ENCODE assay signal across 20 cellular contexts in the genomic region with DNA sequence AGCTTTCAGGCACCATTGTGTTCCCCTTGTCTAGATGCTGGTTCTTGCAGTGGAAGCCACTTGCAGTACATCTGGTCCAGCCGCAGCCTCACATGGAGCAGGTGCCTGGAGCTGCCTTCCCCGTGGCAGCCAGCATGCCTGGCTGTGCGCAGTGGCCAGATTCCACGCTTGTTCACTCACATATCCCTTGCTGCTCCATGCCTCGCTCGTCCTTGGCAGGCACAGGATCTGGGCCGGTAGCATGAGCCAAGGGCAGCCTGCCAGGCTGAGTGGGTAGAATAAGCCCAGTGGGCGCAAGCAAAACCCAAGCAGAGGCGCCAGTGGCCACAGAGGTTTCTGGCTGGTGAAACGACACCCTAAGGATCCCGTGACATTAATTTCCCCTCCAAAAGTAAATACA.
"Had no signal": no experiment of that assay in that cellular context is flagged by ENCODE, and none has a peak within 500 bp of the region (broad histone marks: within the 10 kb centered on the region; RNA-seq: fewer than 3 reads in every experiment).

No MANE protein-coding gene starts in this region.

- H3K4me3 Mint-ChIP-seq: activated naive CD4-positive, alpha-beta T cell treated with anti-CD3 and anti-CD28 coated beads, Interleukin-2, amount 10 ng/mL, durations not matched to agents 7 days and 5 days; central memory CD8-positive, alpha-beta T cell; endodermal cell; neural crest cell; type B pancreatic cell had no signal

- H3K4me3 ChIP-seq: adrenal gland, body of pancreas, gastroesophageal sphincter, pancreas, skin epidermis, suprapubic skin had no signal

- H3K27ac ChIP-seq: adrenal gland, body of pancreas, gastroesophageal sphincter, pancreas, skin epidermis, suprapubic skin had no signal

- H3K4me1 Mint-ChIP-seq: activated naive CD4-positive, alpha-beta T cell treated with anti-CD3 and anti-CD28 coated beads, Interleukin-2, amount 10 ng/mL, durations not matched to agents 7 days and 5 days; neural crest cell had no signal

- H3K9me3 Mint-ChIP-seq: activated naive CD4-positive, alpha-beta T cell treated with anti-CD3 and anti-CD28 coated beads, Interleukin-2, amount 10 ng/mL, durations not matched to agents 7 days and 5 days; central memory CD8-positive, alpha-beta T cell; endodermal cell; neural crest cell; type B pancreatic cell had no signal

- H3K27me3 ChIP-seq: adrenal gland, body of pancreas, gastroesophageal sphincter, pancreas, suprapubic skin had no signal

- H3K27ac Mint-ChIP-seq: activated naive CD4-positive, alpha-beta T cell treated with anti-CD3 and anti-CD28 coated beads, Interleukin-2, amount 10 ng/mL, durations not matched to agents 7 days and 5 days; endodermal cell; type B pancreatic cell had no signal

- H3K4me1 ChIP-seq: adrenal gland, body of pancreas, gastroesophageal sphincter, pancreas, suprapubic skin had no signal

- DNase-seq: activated naive CD4-positive, alpha-beta T cell treated with anti-CD3 and anti-CD28 coated beads, Interleukin-2, amount 10 ng/mL, durations not matched to agents 7 days and 5 days; activated T-cell treated with anti-CD3 and anti-CD28 coated beads for 4 hours; adrenal gland; body of pancreas; dermis blood vessel endothelial cell; endodermal cell; erythroblast; retina; stimulated activated CD4-positive, alpha-beta T cell treated with anti-CD3 and anti-CD28 coated beads, Interleukin-15, amount 100 ng/mL, for 24 hours; stimulated activated CD4-positive, alpha-beta T cell treated with anti-CD3 and anti-CD28 coated beads, Interleukin-4, amount 100 ng/mL, for 24 hours; stimulated activated naive CD4-positive, alpha-beta T cell treated with Interleukin-2 at 50 U/mL for 16 hours had no signal

- ATAC-seq: activated CD4-positive, CD25-positive, alpha-beta regulatory T cell treated with anti-CD3 and anti-CD28 coated beads, Interleukin-2, amount 50 U/mL, for 24 hours; body of pancreas; gastroesophageal sphincter; left lobe of liver; pancreas had no signal

- H3K9me3 ChIP-seq: adrenal gland, body of pancreas, gastroesophageal sphincter, pancreas, suprapubic skin had no signal

- H3K27me3 Mint-ChIP-seq: activated naive CD4-positive, alpha-beta T cell treated with anti-CD3 and anti-CD28 coated beads, Interleukin-2, amount 10 ng/mL, durations not matched to agents 7 days and 5 days; central memory CD8-positive, alpha-beta T cell; type B pancreatic cell had no signal
